ENCODE assay signal across 8 cellular contexts in the genomic region with DNA sequence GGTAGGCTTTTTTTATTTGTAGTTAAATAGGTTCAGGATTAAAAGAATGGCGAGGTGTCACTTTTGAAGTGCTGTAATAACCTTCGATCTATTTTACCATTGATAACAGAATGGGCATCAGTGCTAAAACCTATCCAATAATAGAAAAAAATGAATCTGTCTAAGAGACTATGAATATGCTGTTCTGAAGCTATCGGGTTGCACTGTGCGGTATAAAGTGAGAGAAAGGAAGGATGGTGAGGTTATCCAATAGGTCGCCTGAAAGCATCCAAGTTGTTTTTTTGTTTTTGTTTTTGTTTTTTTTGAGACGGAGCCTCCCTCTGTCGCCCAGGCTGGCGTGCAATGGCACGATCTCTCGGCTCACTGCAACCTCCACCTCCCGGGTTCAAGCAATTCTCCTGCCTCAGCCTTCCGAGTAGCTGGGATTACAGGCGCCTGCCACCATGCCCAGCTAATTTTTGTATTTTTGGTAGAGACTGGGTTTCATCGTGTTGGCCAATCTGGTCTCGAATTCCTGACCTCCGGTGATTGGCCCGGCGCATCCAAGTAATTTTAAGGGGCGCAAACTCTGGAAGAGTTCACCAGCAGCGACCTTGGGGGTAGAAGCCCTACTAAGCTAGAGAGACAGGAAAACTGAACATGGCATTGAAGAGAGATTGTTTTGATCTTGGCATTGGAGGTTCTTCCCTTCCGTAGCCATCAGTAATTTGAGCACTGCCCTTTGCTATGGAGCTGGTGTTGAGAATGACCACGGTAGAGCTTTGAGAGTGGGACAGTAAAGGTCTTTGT. TPM values are rescaled to one million over a fixed set of nuclear protein-coding genes. Genes with fewer than 3 reads are reported as not detected.
A peak's percentile ranks its signal among the peaks of the same experiment; 100 is the strongest.
DNase-seq lines count a peak whose midpoint lies in the region; ATAC-seq and TF ChIP-seq lines count a peak whose summit lies in the region.

No MANE protein-coding gene starts in this region.

- intact Hi-C loops in IMR-90 (cut with micrococcal nuclease), result loop anchor here (2.0 kb wide), 1 partner anchor 299 kb away; no protein-coding TSS in a partner anchor
- intact Hi-C loops in left lung (cut with DNase I), result loop anchor here in 1 of 2 donors (10.0 kb wide), 1 partner anchor 63 kb away; no protein-coding TSS in a partner anchor

- H2AK9ac ChIP-seq in IMR-90 (replicated peaks; ENCODE audit: low read depth, low read length, poor library complexity), result peak overlapping the region; percentile 88

- H3K4me1 Mint-ChIP-seq in chondrocyte (ENCODE audit: low read depth), result peaks cover 21% of the 10 kb centered on the region

- no peak for TF ChIP-seq RAD21 in IMR-90 (IDR thresholded peaks at IDR 0.05; ENCODE audit: low read length)

- TF ChIP-seq CTCF in GM12875 (IDR thresholded peaks at IDR 0.05; ENCODE audit: borderline replicate concordance, insufficient read depth, low read depth, low read length) (no peak), IMR-90 (conservative IDR thresholded peaks at IDR 0.05; ENCODE audit: low read depth, low read length) (no peak), chondrocyte (IDR thresholded peaks at IDR 0.05) (no peak), left lung (IDR thresholded peaks at IDR 0.05) (no peak)

- CTCF ChIA-PET in IMR-90 (lab: Yijun Ruan, JAX), result interaction anchor here (1.2 to 2.7 kb wide), 3 partner anchors 61 to 299 kb away, joined by 3 to 9 read pairs (median 8); no protein-coding TSS in a partner anchor

- H3K4ac ChIP-seq in IMR-90 (ENCODE audit: low read depth, low read length), result peak overlapping the region; percentile 91

- H4K8ac ChIP-seq in IMR-90 (ENCODE audit: low read depth in 2 of 2, low read length in 2 of 2), result peak overlapping the region; percentile 48 to 94; a peak in 3 of 4 replicates

- H3K56ac ChIP-seq in IMR-90 (ENCODE audit: extremely low read depth, insufficient read depth, low read length), result peak overlapping the region; percentile 97

- H3K36me3 ChIP-seq in IMR-90 (ENCODE audit: control insufficient read depth, insufficient read depth, low read length) (no peaks in the 10 kb centered on the region), left lung (no peaks in the 10 kb centered on the region), stomach smooth muscle (ENCODE audit: control insufficient read depth in 2 of 2, insufficient read depth in 2 of 2, low read length in 2 of 2) (no peaks in the 10 kb centered on the region)

- H3K4me1 ChIP-seq in IMR-90 (ENCODE audit: control insufficient read depth, insufficient read depth, low read length) (no peaks in the 10 kb centered on the region), left lung (peaks cover 0 to 29% of the 10 kb centered on the region in 2 donors), stomach smooth muscle (ENCODE audit: control insufficient read depth, insufficient read depth, low read length) (peaks cover 6% of the 10 kb centered on the region)

- peak overlapping the region; percentile 95 for H3K14ac ChIP-seq in IMR-90 (replicated peaks; ENCODE audit: low read depth, low read length)

- H3K4me3 ChIP-seq in GM12875 (ENCODE audit: low read depth, low read length) (peak overlapping the region; percentile 50), IMR-90 (ENCODE audit: insufficient read depth, low read depth, low read length) (peak overlapping the region; percentile 48), left lung (peak overlapping the region; percentile 39 to 59), stomach smooth muscle (ENCODE audit: low read length in 2 of 2) (peak overlapping the region; percentile 78 to 79)

- H3K27me3 ChIP-seq in IMR-90 (ENCODE audit: control insufficient read depth, insufficient read depth, low read length) (no peaks in the 10 kb centered on the region), left lung (no peaks in the 10 kb centered on the region), stomach smooth muscle (ENCODE audit: control insufficient read depth in 1 of 2, insufficient read depth in 2 of 2, low read length in 2 of 2) (no peaks in the 10 kb centered on the region)

- WGBS in IMR-90 (ENCODE audit: extremely low coverage in 2 of 2, insufficient read length in 1 of 2), 2 experiments, result 0% methylated on average over 6 of the region's 22 CpGs; no CpG with 5 or more reads in 1 of the 2 experiments

- peak overlapping the region; percentile 94 for H2AFZ ChIP-seq in IMR-90 (replicated peaks; ENCODE audit: low read length, poor library complexity)

- no peak for TF ChIP-seq POLR2A in IMR-90 (IDR thresholded peaks at IDR 0.05; ENCODE audit: low read depth, low read length)

- peak overlapping the region; percentile 61 for H3K4me2 ChIP-seq in IMR-90 (ENCODE audit: low read depth, low read length)

- peak; percentile 28 for DNase-seq in AG08396 (ENCODE audit: low spot score)
- peak; percentile 22 for DNase-seq in IMR-90
- peak; percentile 95 for DNase-seq in RKO (ENCODE audit: low spot score)
- no peak for DNase-seq in chondrocyte (ENCODE audit: low spot score)
- peak in 1 of 2 donors; percentile 25 for DNase-seq in left lung

- H3K4me3 Mint-ChIP-seq in chondrocyte (ENCODE audit: unreplicated experiment), result peak overlapping the region; percentile 92

- no peaks in the 10 kb centered on the region for H3K79me1 ChIP-seq in IMR-90 (ENCODE audit: low read depth in 1 of 2, low read length in 2 of 2)

- no peak overlapping the region for H2AK5ac ChIP-seq in IMR-90 (ENCODE audit: low read depth, low read length)

- H3K23ac ChIP-seq in IMR-90 (ENCODE audit: low read depth, low read length), result peak overlapping the region; percentile 96

- peak overlapping the region; percentile 69 for H4K5ac ChIP-seq in IMR-90 (ENCODE audit: low read depth, low read length)

- H2BK120ac ChIP-seq in IMR-90 (ENCODE audit: low read depth, low read length), result peak overlapping the region; percentile 84

- no peaks in the 10 kb centered on the region for H3K27me3 Mint-ChIP-seq in chondrocyte (ENCODE audit: low read depth)

- peak overlapping the region; percentile 46; the same call in 1 of the 3 replicates for H2BK15ac ChIP-seq in IMR-90 (ENCODE audit: low read depth, low read length)

- peak overlapping the region; percentile 76 for H3K9ac ChIP-seq in IMR-90 (ENCODE audit: low read depth, low read length)
- peak overlapping the region; percentile 89 to 93 for H3K9ac ChIP-seq in stomach smooth muscle (ENCODE audit: low read length in 2 of 2)

- peaks cover 3% of the 10 kb centered on the region; the same call in 1 of the 2 replicates for H4K20me1 ChIP-seq in IMR-90 (ENCODE audit: insufficient read depth, low read length)

- peak overlapping the region; percentile 98 for H2BK5ac ChIP-seq in IMR-90 (ENCODE audit: low read depth, low read length, poor library complexity, severe bottlenecking)

- peak overlapping the region; percentile 78 for H2BK20ac ChIP-seq in IMR-90 (ENCODE audit: low read depth, low read length)

- in situ Hi-C loops in IMR-90 (cut with MboI; ENCODE audit: low sequenced_read_pairs), result no loop called here

- H3K27ac Mint-ChIP-seq in chondrocyte (ENCODE audit: unreplicated experiment), result peak overlapping the region; percentile 97

- BruUV-seq in IMR-90 (replicated peaks; lab: Mats Ljungman, UMichigan), result no TSS peak

- no peaks in the 10 kb centered on the region for H3K36me3 Mint-ChIP-seq in chondrocyte (ENCODE audit: low read depth)

- ATAC-seq in IMR-90 (ENCODE audit: low read depth), result peak; percentile 19
- ATAC-seq in left lung, result peak; percentile 26
- no peak for ATAC-seq in GM18870 (IDR thresholded peaks at IDR 0.05; ENCODE audit: unreplicated experiment)

- H3K27ac ChIP-seq in IMR-90 (ENCODE audit: insufficient read depth, low read length) (peak overlapping the region; percentile 49), left lung (peak overlapping the region; percentile 83 to 89), stomach smooth muscle (ENCODE audit: low read length) (peak overlapping the region; percentile 92)

- dilution Hi-C loops in IMR-90 (cut with HindIII; ENCODE audit: low sequenced_read_pairs, unreplicated experiment), result no loop called here

- H3K9me1 ChIP-seq in IMR-90 (ENCODE audit: insufficient read depth, low read length), result 0 out of 2 replicates have a peak, but pooled peaks cover 3% of the 10 kb centered on the region

- H3K9me3 ChIP-seq in IMR-90 (ENCODE audit: control insufficient read depth, insufficient read depth, low read length) (no peaks in the 10 kb centered on the region), left lung (no peaks in the 10 kb centered on the region), stomach smooth muscle (ENCODE audit: control insufficient read depth in 2 of 2, low read length in 2 of 2) (no peaks in the 10 kb centered on the region)

- H4K91ac ChIP-seq in IMR-90 (ENCODE audit: insufficient read depth, low read depth, low read length), result peak overlapping the region; percentile 90

- no peaks in the 10 kb centered on the region for H3K9me3 Mint-ChIP-seq in chondrocyte (ENCODE audit: low read depth)

- POLR2A ChIA-PET in IMR-90 (lab: Charles Lee; ENCODE audit: unreplicated experiment), result interaction anchor here (1.6 kb wide), 1 partner anchor 9 kb away, joined by 9 read pairs; the partner anchor contains the start of gene MDM4

- H3K18ac ChIP-seq in IMR-90 (ENCODE audit: low read depth, low read length), result peak overlapping the region; percentile 28

TF ChIP-seq in IMR-90, 13 proteins besides CTCF, POLR2A, EP300 and RAD21 (continues in another document):
- TF ChIP-seq SMC3 (IDR thresholded peaks at IDR 0.05; ENCODE audit: low read depth, low read length), result no peak
- TF ChIP-seq RCOR1 (IDR thresholded peaks at IDR 0.05; ENCODE audit: insufficient replicate concordance, low read length), result no peak
- no peak for TF ChIP-seq CEBPB (IDR thresholded peaks at IDR 0.05; ENCODE audit: low read depth, low read length)
- no peak for TF ChIP-seq MAFK (IDR thresholded peaks at IDR 0.05; ENCODE audit: low read depth, low read length)

RNA-seq across cellular contexts. Expression of gene MDM4, which starts 8.7 kb away (rescaled TPM):
- total RNA-seq in IMR-90 (2012; rRNA removed), result 19.2 and 20.1 TPM in 2 replicates
- 3.7 and 7.4 TPM in 2 replicates for polyA plus RNA-seq in IMR-90 (2012; rRNA removed)
- 0.76 and 1.6 TPM in 2 replicates for polyA plus RNA-seq in IMR-90 (2012; cell fraction: cytosol; rRNA removed)
- polyA plus RNA-seq in IMR-90 (2012; cell fraction: nucleus; rRNA removed; ENCODE audit: low replicate concordance), result 9.4 and 42.7 TPM in 2 replicates
- total RNA-seq in chondrocyte, result 35.3 to 51.1 TPM (median 39.1 TPM) in 3 replicates
- 10 to 100 TPM; 46.7 to 82.1 TPM for total RNA-seq in left lung

RNA-seq across cellular contexts. Expression of gene PIK3C2B, which starts 12.9 kb away (rescaled TPM):
- total RNA-seq in IMR-90 (2012; rRNA removed) (1.1 and 2.8 TPM in 2 replicates), chondrocyte (19.5 to 22.4 TPM (median 19.6 TPM) in 3 replicates), left lung (10 to 100 TPM; 26.5 to 42.6 TPM)
- 2.9 and 4.3 TPM in 2 replicates for polyA plus RNA-seq in IMR-90 (2012; rRNA removed)
- 1.6 and 3.2 TPM in 2 replicates for polyA plus RNA-seq in IMR-90 (2012; cell fraction: cytosol; rRNA removed)
- polyA plus RNA-seq in IMR-90 (2012; cell fraction: nucleus; rRNA removed; ENCODE audit: low replicate concordance), result 5.1 and 6.9 TPM in 2 replicates
